8 cellular contexts compared by ENCODE assay signal in genomic region chr17:41687828-41688640, GRCh38. TPM values are rescaled to one million over a fixed set of nuclear protein-coding genes. Genes with fewer than 3 reads are reported as not detected.
DNase-seq lines count a peak whose midpoint lies in the region; ATAC-seq and TF ChIP-seq lines count a peak whose summit lies in the region.

No MANE protein-coding gene starts in this region.

- peak overlapping the region; percentile 47 for H3K27ac ChIP-seq in AG04450 (ENCODE audit: low read depth, low read length)
- H3K27ac ChIP-seq in suprapubic skin = peak overlapping the region; percentile 100

- H3K4me1 ChIP-seq in suprapubic skin = peaks cover 35% of the 10 kb centered on the region

- H3K4me3 ChIP-seq in AG04450 (ENCODE audit: low read depth, low read length) (peak overlapping the region; percentile 81), suprapubic skin (peak overlapping the region; percentile 73)

- H3K27me3 ChIP-seq in AG04450 (ENCODE audit: control insufficient read depth, insufficient read depth, low read length) = peaks cover 6% of the 10 kb centered on the region
- no peaks in the 10 kb centered on the region for H3K27me3 ChIP-seq in suprapubic skin

- peaks cover 37% of the 10 kb centered on the region for H3K36me3 ChIP-seq in suprapubic skin

- H3K36me3 Mint-ChIP-seq in WTC11 = peaks cover 36% of the 10 kb centered on the region

- ATAC-seq in GM19455 (IDR thresholded peaks at IDR 0.05; ENCODE audit: unreplicated experiment) (peak; percentile 2), WTC11 (no peak)

- peaks cover 3% of the 10 kb centered on the region for H3K9me3 ChIP-seq in AG04450 (ENCODE audit: control insufficient read depth, insufficient read depth, low read length)
- H3K9me3 ChIP-seq in suprapubic skin = no peaks in the 10 kb centered on the region

- no peak for TF ChIP-seq EP300 in suprapubic skin (IDR thresholded peaks at IDR 0.05)

- 8% methylated on average over 20 of the region's 23 CpGs for WGBS in suprapubic skin

- TF ChIP-seq POLR2A in suprapubic skin (IDR thresholded peaks at IDR 0.05) = no peak

- peak overlapping the region; percentile 99 for H3K27ac Mint-ChIP-seq in WTC11

- H3K9me3 Mint-ChIP-seq in WTC11 = peaks cover 18% of the 10 kb centered on the region

- H3K4me3 Mint-ChIP-seq in WTC11 = peak overlapping the region; percentile 92

- TF ChIP-seq CTCF in AG04450 (IDR thresholded peaks at IDR 0.05; ENCODE audit: low read depth, low read length) (0 out of 2 replicates have a peak, but pooled peaks have one; percentile 11), WTC11 (IDR thresholded peaks at IDR 0.05) (no peak), suprapubic skin (IDR thresholded peaks at IDR 0.05) (peak in 1 of 2 donors; percentile 15)

- peaks cover 21% of the 10 kb centered on the region for H3K4me1 Mint-ChIP-seq in WTC11

- no peak for DNase-seq in AG04450 (ENCODE audit: low read depth, low spot score)
- peak; percentile 73 for DNase-seq in NCI-H1694 (lab: John Stamatoyannopoulos, UW)
- no peak for DNase-seq in WTC11 (ENCODE audit: low spot score)
- peak; percentile 76 for DNase-seq in dermis blood vessel endothelial cell
- DNase-seq in midbrain (lab: John Stamatoyannopoulos, UW) = peak; percentile 55
- no peak for DNase-seq in suprapubic skin (ENCODE audit: low spot score in 2 of 2)
- DNase-seq in AG08396 (ENCODE audit: low spot score) = no peak

- CTCF ChIA-PET in AG04450 (lab: Charles Lee) = interaction anchor here (1.0 to 1.8 kb wide), 5 partner anchors 9 to 138 kb away, joined by 4 to 7 read pairs (median 4); no protein-coding TSS in a partner anchor
- CTCF ChIA-PET in WTC11 (lab: Charles Lee) = interaction anchor here (0.9 to 3.1 kb wide), 12 partner anchors 9 to 365 kb away, joined by 3 to 47 read pairs (median 8); partner anchors contain the start of genes JUP and ODAD4

- peaks cover 9% of the 10 kb centered on the region for H3K27me3 Mint-ChIP-seq in WTC11 (ENCODE audit: low read depth)

- POLR2A ChIA-PET in AG04450 (lab: Yijun Ruan, JAX) = interaction anchor here (0.6 to 2.2 kb wide), 46 partner anchors 9 to 1708 kb away, joined by 3 to 64 read pairs (median 3); partner anchors contain the start of genes ACLY, JUP, KLHL11 and NKIRAS2
- POLR2A ChIA-PET in WTC11 (lab: Charles Lee) = interaction anchor here (0.6 to 5.1 kb wide), 14 partner anchors 9 to 332 kb away, joined by 3 to 42 read pairs (median 4); partner anchors contain the start of genes FKBP10, JUP, KRT19 and NKIRAS2

TF ChIP-seq in WTC11, 78 proteins besides CTCF, POLR2A, EP300 and RAD21:
- TF ChIP-seq ATF1 (CRISPR knock-in tag; IDR thresholded peaks at IDR 0.05) = no peak
- TF ChIP-seq GABPB1 (CRISPR knock-in tag; IDR thresholded peaks at IDR 0.05) = 0 out of 2 replicates have a peak, but pooled peaks have one; percentile 30
- no peak for TF ChIP-seq CBFB (CRISPR knock-in tag; IDR thresholded peaks at IDR 0.05; ENCODE audit: low read depth)
- TF ChIP-seq ZNF671 (CRISPR knock-in tag; IDR thresholded peaks at IDR 0.05) = no peak
- TF ChIP-seq ATF2 (CRISPR knock-in tag; IDR thresholded peaks at IDR 0.05; ENCODE audit: borderline replicate concordance, low read depth) = no peak
- peak; percentile 82 for TF ChIP-seq ZNF121 (CRISPR knock-in tag; IDR thresholded peaks at IDR 0.05)
- no peak for TF ChIP-seq ZMAT4 (CRISPR knock-in tag; IDR thresholded peaks at IDR 0.05)
- TF ChIP-seq NFYB (CRISPR knock-in tag; conservative IDR thresholded peaks at IDR 0.05; ENCODE audit: low read depth) = no peak
- no peak for TF ChIP-seq FOXP1 (CRISPR knock-in tag; IDR thresholded peaks at IDR 0.05; ENCODE audit: borderline replicate concordance)

RNA-seq across cellular contexts. Expression of gene EIF1, which starts 0.7 kb away (rescaled TPM):
- 529 and 549 TPM in 2 replicates for polyA plus RNA-seq in AG04450 (2011; rRNA removed)
- polyA minus RNA-seq in AG04450 (2011; rRNA and poly(A)+ RNA removed) = 151 and 190 TPM in 2 replicates
- 466 to 481 TPM (median 475 TPM) in 3 replicates for total RNA-seq in WTC11 (2021)
- 93.3 and 128 TPM in 2 replicates for total RNA-seq in dermis blood vessel endothelial cell
- 100 to 1,000 TPM; 238 to 471 (median 430) TPM for total RNA-seq in suprapubic skin

RNA-seq across cellular contexts. Expression of gene GAST, which starts 24.1 kb away (rescaled TPM):
- not detected in 2 replicates for polyA plus RNA-seq in AG04450 (2011; rRNA removed)
- polyA minus RNA-seq in AG04450 (2011; rRNA and poly(A)+ RNA removed) = not detected in 2 replicates
- total RNA-seq in WTC11 (2021) (not detected in 3 replicates), dermis blood vessel endothelial cell (not detected in 2 replicates), suprapubic skin (not detected)

RNA-seq across cellular contexts. Expression of gene HAP1, which starts 46.4 kb away (rescaled TPM):
- polyA plus RNA-seq in AG04450 (2011; rRNA removed) = 0.04 and 0.07 TPM in 2 replicates
- polyA minus RNA-seq in AG04450 (2011; rRNA and poly(A)+ RNA removed) = 0.04 TPM in 1 of 2 replicates, not detected in the other
- total RNA-seq in WTC11 (2021) (4.4 to 5.0 TPM (median 4.4 TPM) in 3 replicates), dermis blood vessel endothelial cell (0.23 and 0.68 TPM in 2 replicates), suprapubic skin (1 to 10 TPM; 1.0 to 9.3 (median 1.2) TPM)

Comparison
In these comparisons a context has a peak if more than half of its experiments do, and no peak if none do; other contexts are left out.
1. DNase-seq: peak in NCI-H1694 (single experiment), dermis blood vessel endothelial cell (single experiment) and midbrain (single experiment); none in AG04450 (single experiment), WTC11 (single experiment), suprapubic skin (0 of 2) and AG08396 (single experiment).